ENCODE assay signal across 1 cellular context in the genomic region with DNA sequence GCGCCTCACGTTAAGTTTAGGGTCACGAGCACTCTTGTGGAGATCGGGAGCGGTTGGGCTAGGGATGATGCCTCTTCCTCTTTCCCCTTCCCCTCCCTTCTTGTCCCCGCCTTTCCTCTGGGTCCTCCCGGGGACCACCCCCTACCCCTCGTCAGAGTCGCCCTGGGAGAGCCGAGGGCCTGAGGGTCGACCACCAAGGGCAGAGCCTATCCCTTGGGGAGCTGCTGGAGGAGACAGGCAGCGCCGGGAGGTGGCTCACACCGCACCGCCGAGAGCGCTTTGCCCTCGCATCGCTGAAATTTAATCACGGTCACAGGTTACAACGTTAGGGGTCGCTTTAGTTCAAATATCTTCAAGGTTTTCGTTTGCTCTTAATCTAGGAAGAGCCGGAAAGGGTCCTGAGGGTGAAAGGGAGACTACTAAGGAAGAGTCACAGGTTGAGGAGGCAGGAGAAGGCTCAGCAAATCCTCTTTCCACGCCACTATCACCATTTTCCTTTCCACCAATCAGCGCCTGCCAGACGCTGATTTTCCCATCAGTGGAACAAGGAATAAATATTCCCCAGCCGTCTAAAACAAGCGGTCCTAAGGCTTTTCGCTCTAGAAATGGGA.
TF ChIP-seq lines count a peak whose summit lies in the region.

No MANE protein-coding gene starts in this region.

TF ChIP-seq in K562, 482 proteins besides CTCF, POLR2A, EP300 and RAD21:
- TF ChIP-seq, protein P1, sequence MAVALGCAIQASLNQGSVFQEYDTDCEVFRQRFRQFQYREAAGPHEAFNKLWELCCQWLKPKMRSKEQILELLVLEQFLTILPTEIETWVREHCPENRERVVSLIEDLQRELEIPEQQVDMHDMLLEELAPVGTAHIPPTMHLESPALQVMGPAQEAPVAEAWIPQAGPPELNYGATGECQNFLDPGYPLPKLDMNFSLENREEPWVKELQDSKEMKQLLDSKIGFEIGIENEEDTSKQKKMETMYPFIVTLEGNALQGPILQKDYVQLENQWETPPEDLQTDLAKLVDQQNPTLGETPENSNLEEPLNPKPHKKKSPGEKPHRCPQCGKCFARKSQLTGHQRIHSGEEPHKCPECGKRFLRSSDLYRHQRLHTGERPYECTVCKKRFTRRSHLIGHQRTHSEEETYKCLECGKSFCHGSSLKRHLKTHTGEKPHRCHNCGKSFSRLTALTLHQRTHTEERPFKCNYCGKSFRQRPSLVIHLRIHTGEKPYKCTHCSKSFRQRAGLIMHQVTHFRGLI (CRISPR knock-in tag; IDR thresholded peaks at IDR 0.05): no peak
- TF ChIP-seq PCBP1 (IDR thresholded peaks at IDR 0.05; ENCODE audit: low read depth, low read length, poor library complexity, severe bottlenecking) (no peak), BRCA1 (IDR thresholded peaks at IDR 0.05) (no peak), BRCA1 (CRISPR knock-in tag; IDR thresholded peaks at IDR 0.05) (no peak), NONO (IDR thresholded peaks at IDR 0.05; ENCODE audit: low read depth in 2 of 2, low read length in 1 of 2) (no peak), RBM34 (IDR thresholded peaks at IDR 0.05; ENCODE audit: borderline replicate concordance, insufficient read depth, low read length) (no peak), NRF1 (conservative IDR thresholded peaks at IDR 0.05 in 1 of 2, IDR thresholded peaks at IDR 0.05 in 1 of 2) (no peak), ASH1L (IDR thresholded peaks at IDR 0.05; ENCODE audit: borderline replicate concordance, low read depth, partially characterized antibody) (no peak), XRCC3 (IDR thresholded peaks at IDR 0.05) (no peak)
- TF ChIP-seq, protein P2, sequence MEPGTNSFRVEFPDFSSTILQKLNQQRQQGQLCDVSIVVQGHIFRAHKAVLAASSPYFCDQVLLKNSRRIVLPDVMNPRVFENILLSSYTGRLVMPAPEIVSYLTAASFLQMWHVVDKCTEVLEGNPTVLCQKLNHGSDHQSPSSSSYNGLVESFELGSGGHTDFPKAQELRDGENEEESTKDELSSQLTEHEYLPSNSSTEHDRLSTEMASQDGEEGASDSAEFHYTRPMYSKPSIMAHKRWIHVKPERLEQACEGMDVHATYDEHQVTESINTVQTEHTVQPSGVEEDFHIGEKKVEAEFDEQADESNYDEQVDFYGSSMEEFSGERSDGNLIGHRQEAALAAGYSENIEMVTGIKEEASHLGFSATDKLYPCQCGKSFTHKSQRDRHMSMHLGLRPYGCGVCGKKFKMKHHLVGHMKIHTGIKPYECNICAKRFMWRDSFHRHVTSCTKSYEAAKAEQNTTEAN (CRISPR knock-in tag; IDR thresholded peaks at IDR 0.05): no peak
TF ChIP-seq in K562: peak in this region for 0.
